In genomic region chr11:1350086-1350725, GRCh38 we compare ENCODE assay signal across 17 cellular contexts. TPM values are rescaled to one million over a fixed set of nuclear protein-coding genes. Genes with fewer than 3 reads are reported as not detected.
"Had no signal": no experiment of that assay in that cellular context is flagged by ENCODE, and none has a peak within 500 bp of the region (broad histone marks: within the 10 kb centered on the region; RNA-seq: fewer than 3 reads in every experiment).

No MANE protein-coding gene starts in this region.

- ATAC-seq: activated naive CD4-positive, alpha-beta T cell treated with anti-CD3 and anti-CD28 coated beads, Interleukin-2, amount 50 U/mL, for 72 hours; activated T-cell treated with anti-CD3 and anti-CD28 coated beads, Interleukin-2, amount 50 U/mL, for 72 hours; left cardiac atrium; pancreas; right lobe of liver; stimulated activated naive B cell treated with anti-CD40 and anti-IgM and Interleukin-4, amounts not matched to agents 10 μg/mL and 1 μg/mL and 100 μg/mL, for 72 hours had no signal

- H3K36me3 Mint-ChIP-seq: activated naive CD4-positive, alpha-beta T cell treated with anti-CD3 and anti-CD28 coated beads, Interleukin-2, amount 50 U/mL, for 72 hours; naive B cell; stimulated activated naive B cell treated with anti-CD40 and anti-IgM and Interleukin-4, amounts not matched to agents 10 μg/mL and 1 μg/mL and 100 μg/mL, for 72 hours had no signal

- DNase-seq: activated CD4-positive, alpha-beta T cell treated with anti-CD3 and anti-CD28 coated beads for 1 hour; activated CD8-positive, alpha-beta memory T cell treated with anti-CD3 and anti-CD28 coated beads for 24 hours; activated CD8-positive, alpha-beta memory T cell treated with anti-CD3 and anti-CD28 coated beads, Interleukin-2, amount 50 U/mL, for 48 hours; activated gamma-delta T cell treated with Interleukin-2 at 50 U/mL for 16 hours; activated T-cell treated with anti-CD3 and anti-CD28 coated beads, Interleukin-2, amount 50 U/mL, for 72 hours; effector CD4-positive, alpha-beta T cell; left cardiac atrium; naive B cell; right lobe of liver; stimulated activated naive B cell treated with anti-CD40 and anti-IgM and Interleukin-4, amounts not matched to agents 10 μg/mL and 1 μg/mL and 100 μg/mL, for 72 hours; WERI-Rb-1 had no signal

- H3K27ac Mint-ChIP-seq: activated T-cell treated with anti-CD3 and anti-CD28 coated beads, Interleukin-2, amount 50 U/mL, for 72 hours; naive B cell; stimulated activated naive B cell treated with anti-CD40 and anti-IgM and Interleukin-4, amounts not matched to agents 10 μg/mL and 1 μg/mL and 100 μg/mL, for 72 hours had no signal

- H3K36me3 ChIP-seq: esophagus muscularis mucosa, pancreas, right lobe of liver, WERI-Rb-1 had no signal

- H3K27ac ChIP-seq: esophagus muscularis mucosa, pancreas, right lobe of liver, WERI-Rb-1 had no signal

- H3K9me3 Mint-ChIP-seq: activated naive CD4-positive, alpha-beta T cell treated with anti-CD3 and anti-CD28 coated beads, Interleukin-2, amount 50 U/mL, for 72 hours; activated T-cell treated with anti-CD3 and anti-CD28 coated beads, Interleukin-2, amount 50 U/mL, for 72 hours; naive B cell; stimulated activated naive B cell treated with anti-CD40 and anti-IgM and Interleukin-4, amounts not matched to agents 10 μg/mL and 1 μg/mL and 100 μg/mL, for 72 hours had no signal

- H3K27me3 ChIP-seq: pancreas, right lobe of liver had no signal

- H3K4me1 ChIP-seq: esophagus muscularis mucosa, pancreas, right lobe of liver had no signal

- H3K9me3 ChIP-seq: esophagus muscularis mucosa, pancreas, right lobe of liver had no signal

- H3K4me3 Mint-ChIP-seq: activated T-cell treated with anti-CD3 and anti-CD28 coated beads, Interleukin-2, amount 50 U/mL, for 72 hours; naive B cell; stimulated activated naive B cell treated with anti-CD40 and anti-IgM and Interleukin-4, amounts not matched to agents 10 μg/mL and 1 μg/mL and 100 μg/mL, for 72 hours had no signal

- FAIRE-seq: bronchial epithelial cell, endothelial cell of umbilical vein, pancreas had no signal

- H3K4me3 ChIP-seq: esophagus muscularis mucosa, pancreas, right lobe of liver had no signal

RNA-seq across cellular contexts. Expression of gene BRSK2, which starts 39.5 kb away (rescaled TPM):
- total RNA-seq: bronchial epithelial cell; T-helper 2 cell treated with Interferon-gamma antibody and Interleukin-4, amounts not matched to agents 100 ng/mL and 5 ng/mL, for 36 hours had no signal
